Comparison of ENCODE assay signal across 12 cellular contexts in the genomic region with DNA sequence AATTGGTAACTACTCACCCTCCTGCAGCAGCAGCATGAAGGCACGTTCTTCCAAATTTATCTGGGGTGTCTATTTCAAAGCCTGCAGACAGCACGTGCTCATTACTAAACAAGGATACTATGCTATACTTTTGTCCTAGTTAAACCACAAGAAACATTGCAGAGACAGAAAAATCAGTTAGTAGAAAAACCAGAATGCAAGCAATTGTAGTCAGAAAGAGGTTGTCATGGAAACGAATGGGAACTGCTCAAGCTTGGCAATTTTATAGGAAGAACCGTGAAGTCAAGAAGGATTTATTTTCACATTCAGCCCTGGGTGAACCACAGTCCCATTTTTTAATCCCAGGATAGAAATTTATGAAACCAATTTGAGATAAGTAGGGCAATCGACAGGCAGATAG.
A peak's percentile ranks its signal among the peaks of the same experiment; 100 is the strongest.
DNase-seq lines count a peak whose midpoint lies in the region; ATAC-seq and TF ChIP-seq lines count a peak whose summit lies in the region.
"Had no signal": no experiment of that assay in that cellular context is flagged by ENCODE, and none has a peak within 500 bp of the region (broad histone marks: within the 10 kb centered on the region; RNA-seq: fewer than 3 reads in every experiment).

No MANE protein-coding gene starts in this region.

- DNase-seq in COLO829 (ENCODE audit: low spot score): peak; percentile 70
- DNase-seq in NCI-H1694 treated with DMSO at 0.1 percent for 48 hours (lab: John Stamatoyannopoulos, UW): peak; percentile 73
- no peak for DNase-seq in dorsolateral prefrontal cortex
- DNase-seq in neural progenitor cell (ENCODE audit: low spot score): no peak
- DNase-seq in amniotic stem cell (lab: John Stamatoyannopoulos, UW): no peak
- no peak for DNase-seq in activated CD8-positive, alpha-beta memory T cell treated with anti-CD3 and anti-CD28 coated beads for 24 hours
- DNase-seq: mucosa of descending colon; NCI-H187; stimulated activated CD4-positive, alpha-beta T cell treated with anti-CD3 and anti-CD28 coated beads, Interleukin-12 subunit alpha, Interleukin-12 subunit beta, amount 100 ng/mL, for 4 hours had no signal

- no peaks in the 10 kb centered on the region for H3K4me1 ChIP-seq in neural progenitor cell

- H3K79me2 ChIP-seq in neural progenitor cell (ENCODE audit: low read depth): no peaks in the 10 kb centered on the region

- H3K27ac ChIP-seq in dorsolateral prefrontal cortex: peak overlapping the region in 43 of 59 donors; percentile 0 to 80 (median 45)
- H3K27ac ChIP-seq in neural progenitor cell: no peak overlapping the region

- no peak overlapping the region for H3K9ac ChIP-seq in neural progenitor cell

- H3K36me3 ChIP-seq in neural progenitor cell: no peaks in the 10 kb centered on the region

- H4K20me1 ChIP-seq in neural progenitor cell (ENCODE audit: low read depth): no peaks in the 10 kb centered on the region

- no peaks in the 10 kb centered on the region for H3K36me3 Mint-ChIP-seq in neural progenitor cell

- H3K9me3 Mint-ChIP-seq in neural progenitor cell: no peaks in the 10 kb centered on the region

- no peak overlapping the region for H2AFZ ChIP-seq in neural progenitor cell (replicated peaks)

- H3K4me1 Mint-ChIP-seq in neural progenitor cell: peaks cover 31% of the 10 kb centered on the region

- ATAC-seq in HG03457 (IDR thresholded peaks at IDR 0.05; ENCODE audit: unreplicated experiment) (no peak), GM21529 (IDR thresholded peaks at IDR 0.05; ENCODE audit: unreplicated experiment) (no peak)
- ATAC-seq: mucosa of descending colon, Right ventricle myocardium inferior had no signal

- peaks cover 2% of the 10 kb centered on the region for H3K27me3 Mint-ChIP-seq in neural progenitor cell (ENCODE audit: insufficient read depth, low read depth)

- no peaks in the 10 kb centered on the region for H3F3A ChIP-seq in neural progenitor cell (ENCODE audit: low read depth)

- no peak for TF ChIP-seq CTCF in dorsolateral prefrontal cortex (IDR thresholded peaks at IDR 0.05 in 54 of 56, conservative IDR thresholded peaks at IDR 0.05 in 2 of 56; ENCODE audit: low read depth in 1 of 56, partially characterized antibody in 56 of 56)
- TF ChIP-seq CTCF in neural progenitor cell (IDR thresholded peaks at IDR 0.05): no peak

- H3K27ac Mint-ChIP-seq in neural progenitor cell: peak overlapping the region; percentile 23

- peak overlapping the region in 2 of 59 donors; percentile 2 to 14 for H3K4me3 ChIP-seq in dorsolateral prefrontal cortex
- no peak overlapping the region for H3K4me3 ChIP-seq in neural progenitor cell
- H3K4me3 ChIP-seq: mucosa of descending colon had no signal

- H3K4me3 Mint-ChIP-seq in neural progenitor cell: no peak overlapping the region

- H3K27me3 ChIP-seq in dorsolateral prefrontal cortex (no peaks in the 10 kb centered on the region), neural progenitor cell (no peaks in the 10 kb centered on the region)

- no peak overlapping the region for H3K4me2 ChIP-seq in neural progenitor cell

- intact Hi-C loops in dorsolateral prefrontal cortex (cut with DNase I): no loop called here

- no peaks in the 10 kb centered on the region for H3K9me3 ChIP-seq in neural progenitor cell (ENCODE audit: low read depth)
- H3K9me3 ChIP-seq: mucosa of descending colon had no signal

Comparison
In these comparisons a context has a peak if more than half of its experiments do, and no peak if none do; other contexts are left out.
1. DNase-seq: peak in COLO829 (single experiment) and NCI-H1694 treated with DMSO at 0.1 percent for 48 hours (single experiment); none in dorsolateral prefrontal cortex (0 of 10), neural progenitor cell (single experiment), amniotic stem cell (single experiment) and activated CD8-positive, alpha-beta memory T cell treated with anti-CD3 and anti-CD28 coated beads for 24 hours (single experiment).